28 cellular contexts compared by ENCODE assay signal in genomic region chr7:93028610-93029009, GRCh38.
"Had no signal": no experiment of that assay in that cellular context is flagged by ENCODE, and none has a peak within 500 bp of the region (broad histone marks: within the 10 kb centered on the region; RNA-seq: fewer than 3 reads in every experiment).

No MANE protein-coding gene starts in this region.

- H3K27ac ChIP-seq: ascending aorta, VCaP had no signal

- FAIRE-seq: TTC549 had no signal

- H3K4me3 ChIP-seq: ascending aorta had no signal

- H3K4me1 ChIP-seq: ascending aorta had no signal

- H3K36me3 ChIP-seq: ascending aorta had no signal

- DNase-seq: activated B cell treated with CpG ODN at 0.5 μM for 24 hours; activated CD4-positive, alpha-beta memory T cell treated with anti-CD3 and anti-CD28 coated beads, Interleukin-2, amount 10 ng/mL, durations not matched to agents 7 days and 5 days; activated CD4-positive, alpha-beta T cell treated with anti-CD3 and anti-CD28 coated beads for 4 hours; activated CD4-positive, alpha-beta T cell treated with anti-CD3 and anti-CD28 coated beads, Interleukin-2, amount 10 ng/mL, durations not matched to agents 24 days and 14 days; activated CD4-positive, alpha-beta T cell treated with anti-CD3 and anti-CD28 coated beads, Interleukin-2, amount 50 U/mL, for 1 hour; activated CD4-positive, alpha-beta T cell treated with anti-CD3 and anti-CD28 coated beads, Interleukin-2, amount 50 U/mL, for 48 hours; activated CD4-positive, CD25-positive, alpha-beta regulatory T cell treated with anti-CD3 and anti-CD28 coated beads, Interleukin-2, amount 50 U/mL, for 72 hours; activated CD8-positive, alpha-beta memory T cell treated with anti-CD3 and anti-CD28 coated beads for 24 hours; activated CD8-positive, alpha-beta memory T cell treated with anti-CD3 and anti-CD28 coated beads, Interleukin-2, amount 10 ng/mL, durations not matched to agents 7 days and 5 days; activated CD8-positive, alpha-beta memory T cell treated with anti-CD3 and anti-CD28 coated beads, Interleukin-2, amount 50 U/mL, for 48 hours; activated CD8-positive, alpha-beta T cell treated with anti-CD3 and anti-CD28 coated beads, Interleukin-2, amount 10 ng/mL, durations not matched to agents 7 days and 5 days; activated effector memory CD4-positive, alpha-beta T cell treated with Interleukin-2 at 50 U/mL for 16 hours; activated gamma-delta T cell; activated naive CD4-positive, alpha-beta T cell treated with anti-CD3 and anti-CD28 coated beads, Interleukin-2, amount 10 ng/mL, durations not matched to agents 7 days and 5 days; activated naive CD4-positive, alpha-beta T cell treated with Interleukin-2 at 50 U/mL for 16 hours; activated naive CD8-positive, alpha-beta T cell treated with anti-CD3 and anti-CD28 coated beads, Interleukin-2, amount 10 ng/mL, durations not matched to agents 7 days and 5 days; activated naive CD8-positive, alpha-beta T cell treated with anti-CD3 and anti-CD28 coated beads, Interleukin-2, amount 50 U/mL, for 24 hours; activated T-cell treated with anti-CD3 and anti-CD28 coated beads, Interleukin-2, amount 50 U/mL, for 24 hours; activated T-cell treated with anti-CD3 and anti-CD28 coated beads, Interleukin-2, amount 50 U/mL, for 48 hours; amygdala; anterior cingulate cortex; central memory CD4-positive, alpha-beta T cell; T-cell; T-helper 17 cell; T1000 had no signal

- ATAC-seq: activated CD8-positive, alpha-beta memory T cell treated with anti-CD3 and anti-CD28 coated beads, Interleukin-2, amount 10 ng/mL, durations not matched to agents 7 days and 5 days; activated CD8-positive, alpha-beta T cell treated with anti-CD3 and anti-CD28 coated beads, Interleukin-2, amount 10 ng/mL, durations not matched to agents 7 days and 5 days; activated naive CD8-positive, alpha-beta T cell treated with anti-CD3 and anti-CD28 coated beads, Interleukin-2, amount 50 U/mL, for 24 hours; T-cell; T-helper 17 cell had no signal

- H3K27me3 ChIP-seq: ascending aorta had no signal
